In the genomic region with DNA sequence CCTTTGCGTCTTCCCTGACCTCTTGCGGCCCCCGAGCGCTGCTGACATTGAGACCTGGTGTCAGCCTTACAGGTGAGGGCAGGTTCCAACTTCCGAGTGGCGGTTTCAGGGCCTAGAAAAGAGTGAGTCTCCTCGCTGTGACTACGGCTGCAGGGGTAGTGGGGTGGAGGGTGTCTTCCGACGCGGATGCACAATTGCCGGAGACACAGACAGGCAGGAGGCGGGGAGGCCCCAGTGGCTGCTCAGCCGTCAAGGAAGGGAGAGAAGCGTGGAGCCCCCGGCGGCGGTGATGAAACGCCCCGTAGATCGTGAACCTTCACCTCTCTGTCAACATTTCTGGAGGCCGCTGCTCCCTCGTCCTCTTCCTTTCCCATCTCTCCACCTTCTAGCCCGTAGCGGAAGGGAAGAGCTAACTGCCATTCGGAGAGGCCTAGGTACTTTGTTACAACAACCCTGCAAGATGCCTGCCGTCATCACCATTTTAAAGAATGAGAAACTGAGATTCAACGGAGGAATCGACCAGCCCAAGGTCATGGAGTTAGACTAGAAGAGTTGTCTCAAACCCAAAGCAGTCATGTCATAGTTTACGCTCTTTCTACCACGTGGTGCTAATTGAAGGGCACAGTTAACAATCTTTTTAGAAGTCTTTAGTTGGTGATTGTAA, we compare ENCODE assay signal across 1 cellular context.
A peak's percentile ranks its signal among the peaks of the same experiment; 100 is the strongest.
TF ChIP-seq lines count a peak whose summit lies in the region.

No MANE protein-coding gene starts in this region.

TF ChIP-seq in HepG2, 621 proteins besides CTCF, POLR2A, EP300 and RAD21 (continued from another document and continues in another):
- TF ChIP-seq ZNF441 (CRISPR knock-in tag; IDR thresholded peaks at IDR 0.05; ENCODE audit: borderline replicate concordance): no peak
- TF ChIP-seq HES4 (CRISPR knock-in tag; IDR thresholded peaks at IDR 0.05; ENCODE audit: borderline replicate concordance): peak; percentile 77; the same call in 1 of the 2 replicates
- TF ChIP-seq ZNF556 (CRISPR knock-in tag; IDR thresholded peaks at IDR 0.05; ENCODE audit: borderline replicate concordance): peak; percentile 85; the same call in 1 of the 2 replicates
- peak; percentile 91 for TF ChIP-seq ZNF691 (CRISPR knock-in tag; IDR thresholded peaks at IDR 0.05; ENCODE audit: borderline replicate concordance, low read depth)
- TF ChIP-seq ASH2L (IDR thresholded peaks at IDR 0.05; ENCODE audit: insufficient read length, low read depth, low read length): peak; percentile 86
- TF ChIP-seq ZFP82 (CRISPR knock-in tag; IDR thresholded peaks at IDR 0.05; ENCODE audit: borderline replicate concordance): peak; percentile 27; the same call in 1 of the 2 replicates
- peak; percentile 58; the same call in 1 of the 2 replicates for TF ChIP-seq ARNTL (CRISPR knock-in tag; IDR thresholded peaks at IDR 0.05)
- TF ChIP-seq SAFB2 (CRISPR knock-in tag; IDR thresholded peaks at IDR 0.05; ENCODE audit: borderline replicate concordance, low read depth): peak; percentile 65; the same call in 1 of the 2 replicates
- TF ChIP-seq ZSCAN21 (CRISPR knock-in tag; IDR thresholded peaks at IDR 0.05; ENCODE audit: borderline replicate concordance): peak; percentile 13; the same call in 1 of the 2 replicates
- peak; percentile 8; the same call in 1 of the 2 replicates for TF ChIP-seq ZNF142 (CRISPR knock-in tag; IDR thresholded peaks at IDR 0.05)
- TF ChIP-seq, protein P1, sequence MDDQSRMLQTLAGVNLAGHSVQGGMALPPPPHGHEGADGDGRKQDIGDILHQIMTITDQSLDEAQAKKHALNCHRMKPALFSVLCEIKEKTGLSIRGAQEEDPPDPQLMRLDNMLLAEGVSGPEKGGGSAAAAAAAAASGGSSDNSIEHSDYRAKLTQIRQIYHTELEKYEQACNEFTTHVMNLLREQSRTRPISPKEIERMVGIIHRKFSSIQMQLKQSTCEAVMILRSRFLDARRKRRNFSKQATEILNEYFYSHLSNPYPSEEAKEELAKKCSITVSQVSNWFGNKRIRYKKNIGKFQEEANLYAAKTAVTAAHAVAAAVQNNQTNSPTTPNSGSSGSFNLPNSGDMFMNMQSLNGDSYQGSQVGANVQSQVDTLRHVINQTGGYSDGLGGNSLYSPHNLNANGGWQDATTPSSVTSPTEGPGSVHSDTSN (CRISPR knock-in tag; IDR thresholded peaks at IDR 0.05; ENCODE audit: borderline replicate concordance): 0 out of 2 replicates have a peak, but pooled peaks have one; percentile 14
- TF ChIP-seq ZNF572 (CRISPR knock-in tag; IDR thresholded peaks at IDR 0.05): 0 out of 2 replicates have a peak, but pooled peaks have one; percentile 76
- TF ChIP-seq ARID4A (CRISPR knock-in tag; IDR thresholded peaks at IDR 0.05; ENCODE audit: borderline replicate concordance): peak; percentile 87
- TF ChIP-seq ZNF761 (CRISPR knock-in tag; conservative IDR thresholded peaks at IDR 0.05): peak; percentile 72; the same call in 1 of the 2 replicates
- TF ChIP-seq ZNF687 (CRISPR knock-in tag; IDR thresholded peaks at IDR 0.05): peak; percentile 94
- TF ChIP-seq SP1 (IDR thresholded peaks at IDR 0.05): no peak
- TF ChIP-seq SP1 (CRISPR knock-in tag; IDR thresholded peaks at IDR 0.05): 0 out of 2 replicates have a peak, but pooled peaks have one; percentile 16
- TF ChIP-seq ZNF746 (CRISPR knock-in tag; IDR thresholded peaks at IDR 0.05): peak; percentile 75; the same call in 1 of the 2 replicates
- TF ChIP-seq CBX5 (CRISPR knock-in tag; IDR thresholded peaks at IDR 0.05; ENCODE audit: borderline replicate concordance): peak; percentile 14; the same call in 1 of the 2 replicates
- TF ChIP-seq ZFYVE20 (CRISPR knock-in tag; IDR thresholded peaks at IDR 0.05; ENCODE audit: borderline replicate concordance, low read depth): no peak
- TF ChIP-seq E2F2 (CRISPR knock-in tag; IDR thresholded peaks at IDR 0.05; ENCODE audit: borderline replicate concordance): 0 out of 2 replicates have a peak, but pooled peaks have one; percentile 19
- no peak for TF ChIP-seq KDM3A (CRISPR knock-in tag; IDR thresholded peaks at IDR 0.05; ENCODE audit: low read depth)
- TF ChIP-seq ZBTB39 (CRISPR knock-in tag; IDR thresholded peaks at IDR 0.05): no peak
- peak; percentile 48; the same call in 1 of the 2 replicates for TF ChIP-seq ZNF747 (CRISPR knock-in tag; IDR thresholded peaks at IDR 0.05; ENCODE audit: borderline replicate concordance)
- TF ChIP-seq SAP130 (CRISPR knock-in tag; IDR thresholded peaks at IDR 0.05; ENCODE audit: low read depth): peak; percentile 91
- 0 out of 2 replicates have a peak, but pooled peaks have one; percentile 60 for TF ChIP-seq ZNF335 (CRISPR knock-in tag; IDR thresholded peaks at IDR 0.05)
- TF ChIP-seq, protein P2, sequence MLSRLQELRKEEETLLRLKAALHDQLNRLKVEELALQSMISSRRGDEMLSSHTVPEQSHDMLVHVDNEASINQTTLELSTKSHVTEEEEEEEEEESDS (CRISPR knock-in tag; IDR thresholded peaks at IDR 0.05; ENCODE audit: borderline replicate concordance): peak; percentile 58; the same call in 1 of the 2 replicates
